In genomic region chr4:96974295-96974694, GRCh38 we compare ENCODE assay signal across 20 cellular contexts.
DNase-seq lines count a peak whose midpoint lies in the region; ATAC-seq and TF ChIP-seq lines count a peak whose summit lies in the region.
"Had no signal": no experiment of that assay in that cellular context is flagged by ENCODE, and none has a peak within 500 bp of the region (broad histone marks: within the 10 kb centered on the region; RNA-seq: fewer than 3 reads in every experiment).

No MANE protein-coding gene starts in this region.

- H3K9me3 ChIP-seq in SK-N-SH = no peaks in the 10 kb centered on the region
- no peaks in the 10 kb centered on the region for H3K9me3 ChIP-seq in OCI-LY7 (ENCODE audit: low read length)
- H3K9me3 ChIP-seq in stomach = no peaks in the 10 kb centered on the region
- H3K9me3 ChIP-seq: BE2C had no signal

- H3K4me3 ChIP-seq in SK-N-SH (ENCODE audit: low read depth in 2 of 2, low read length in 1 of 2) (no peak overlapping the region), OCI-LY7 (ENCODE audit: low read depth, low read length, poor library complexity, severe bottlenecking) (no peak overlapping the region), stomach (no peak overlapping the region)

- intact Hi-C loops in OCI-LY7 (cut with micrococcal nuclease; ENCODE audit: unreplicated experiment) = no loop called here
- intact Hi-C loops in stomach (cut with DNase I; ENCODE audit: low total_unique reads) = no loop called here

- H4K20me1 ChIP-seq in SK-N-SH (ENCODE audit: insufficient read depth) = no peaks in the 10 kb centered on the region
- no peaks in the 10 kb centered on the region for H4K20me1 ChIP-seq in OCI-LY7 (ENCODE audit: insufficient read depth, low read length)

- no peaks in the 10 kb centered on the region for H3K79me2 ChIP-seq in SK-N-SH (ENCODE audit: insufficient read depth)
- H3K79me2 ChIP-seq in OCI-LY7 (ENCODE audit: insufficient read depth, low read depth, low read length) = no peaks in the 10 kb centered on the region

- H3K4me2 ChIP-seq in SK-N-SH = no peak overlapping the region
- H3K4me2 ChIP-seq in OCI-LY7 (ENCODE audit: low read length) = no peak overlapping the region

- H3K9me2 ChIP-seq in SK-N-SH = no peaks in the 10 kb centered on the region
- no peaks in the 10 kb centered on the region for H3K9me2 ChIP-seq in OCI-LY7 (ENCODE audit: insufficient read depth, low read length)

- DNase-seq in SK-N-SH (no peak), OCI-LY7 (ENCODE audit: low spot score) (no peak), chondrocyte (ENCODE audit: low spot score) (no peak), stomach (no peak), LoVo (ENCODE audit: low spot score) (no peak)
- DNase-seq in stimulated activated CD4-positive, alpha-beta T cell treated with anti-CD3 and anti-CD28 coated beads, Interleukin-1b, Interleukin-23, amount 100 ng/mL, for 48 hours = no peak
- DNase-seq: ACHN, BE2C, Calu3, DMS153, DND-41, NCI-H1694, NCI-H2081, NCI-H2171, NCI-H226, NCI-H510A, NCI-H69 had no signal

- H3K4me1 Mint-ChIP-seq in chondrocyte (ENCODE audit: low read depth) = no peaks in the 10 kb centered on the region

- CTCF ChIA-PET in SK-N-SH (lab: Yijun Ruan, JAX) = no interaction called here
- CTCF ChIA-PET in OCI-LY7 (lab: Charles Lee; ENCODE audit: unreplicated experiment) = no interaction called here

- H3K36me3 ChIP-seq in SK-N-SH (replicated peaks in 1 of 2; ENCODE audit: control insufficient read depth in 1 of 2, insufficient read depth in 2 of 2, low read length in 1 of 2) = no peaks in the 10 kb centered on the region
- no peaks in the 10 kb centered on the region for H3K36me3 ChIP-seq in OCI-LY7 (ENCODE audit: insufficient read depth, low read length)
- no peaks in the 10 kb centered on the region for H3K36me3 ChIP-seq in stomach
- H3K36me3 ChIP-seq: BE2C had no signal

- TF ChIP-seq RAD21 in SK-N-SH (IDR thresholded peaks at IDR 0.05; ENCODE audit: low read length) = no peak

- POLR2A ChIA-PET in SK-N-SH (lab: Yijun Ruan, JAX) (no interaction called here), OCI-LY7 (lab: Charles Lee) (no interaction called here)

- H3K27me3 ChIP-seq in SK-N-SH (ENCODE audit: insufficient read depth) (no peaks in the 10 kb centered on the region), stomach (no peaks in the 10 kb centered on the region)
- H3K27me3 ChIP-seq: BE2C had no signal

- H3K27ac ChIP-seq in SK-N-SH (ENCODE audit: low read depth in 2 of 2, low read length in 1 of 2) = no peak overlapping the region
- no peak overlapping the region for H3K27ac ChIP-seq in OCI-LY7 (ENCODE audit: low read depth, low read length, poor library complexity, severe bottlenecking)
- no peak overlapping the region for H3K27ac ChIP-seq in stomach
- H3K27ac ChIP-seq: 22Rv1, HL-60 had no signal

- 45% methylated on average over 2 of the region's 2 CpGs for WGBS in SK-N-SH (ENCODE audit: low lambda C conversion rate)
- 50 to 66% (median 60%) methylated on average over 2 of the region's 2 CpGs for WGBS in stomach, 5 donors

- H3K27ac Mint-ChIP-seq in chondrocyte (ENCODE audit: unreplicated experiment) = no peak overlapping the region

- no peak for ATAC-seq in SK-N-SH treated with all-trans-retinoic acid at 6 μM for 48 hours

- H3K4me3 Mint-ChIP-seq in chondrocyte (ENCODE audit: unreplicated experiment) = no peak overlapping the region

- H3K4me1 ChIP-seq in SK-N-SH (ENCODE audit: control insufficient read depth in 1 of 2, insufficient read depth in 2 of 2, low read depth in 1 of 2, low read length in 1 of 2) (no peaks in the 10 kb centered on the region; a peak in 1 of 4 replicates), OCI-LY7 (ENCODE audit: insufficient read depth, low read length, poor library complexity, severe bottlenecking) (no peaks in the 10 kb centered on the region), stomach (no peaks in the 10 kb centered on the region)

- H3K36me3 Mint-ChIP-seq in chondrocyte (ENCODE audit: low read depth) = no peaks in the 10 kb centered on the region

- TF ChIP-seq POLR2A in stomach (IDR thresholded peaks at IDR 0.05) = no peak

- BruUV-seq in OCI-LY7 (replicated peaks; lab: Mats Ljungman, UMichigan) = no TSS peak

- no peak for TF ChIP-seq EP300 in SK-N-SH (IDR thresholded peaks at IDR 0.05; ENCODE audit: borderline replicate concordance in 1 of 2, low read depth in 1 of 2, low read length in 1 of 2)
- no peak for TF ChIP-seq EP300 in stomach (IDR thresholded peaks at IDR 0.05)

- H3F3A ChIP-seq in SK-N-SH (replicated peaks; ENCODE audit: insufficient read depth) = no peaks in the 10 kb centered on the region

- H3K27me3 Mint-ChIP-seq in chondrocyte (ENCODE audit: low read depth) = no peaks in the 10 kb centered on the region

- no peak overlapping the region for H2AFZ ChIP-seq in SK-N-SH (ENCODE audit: low read depth)
- H2AFZ ChIP-seq in OCI-LY7 (ENCODE audit: low read length) = no peak overlapping the region

- H3K9me3 Mint-ChIP-seq in chondrocyte (ENCODE audit: low read depth) = no peaks in the 10 kb centered on the region

- no peak overlapping the region for H3K9ac ChIP-seq in SK-N-SH

- peak; percentile 30; the same call in 1 of the 2 replicates for TF ChIP-seq CTCF in SK-N-SH (IDR thresholded peaks at IDR 0.05)
- peak; percentile 24; the same call in 1 of the 2 replicates for TF ChIP-seq CTCF in OCI-LY7 (conservative IDR thresholded peaks at IDR 0.05; ENCODE audit: low read length)
- TF ChIP-seq CTCF in chondrocyte (IDR thresholded peaks at IDR 0.05) = peak; percentile 62
- TF ChIP-seq CTCF in stomach (IDR thresholded peaks at IDR 0.05) = no peak

TF ChIP-seq in SK-N-SH, 30 proteins besides CTCF, POLR2A, EP300 and RAD21 (continues in another document):
- TF ChIP-seq RXRA (IDR thresholded peaks at IDR 0.05; ENCODE audit: borderline replicate concordance, low read depth) (no peak), FOXM1 (IDR thresholded peaks at IDR 0.05; ENCODE audit: low read depth) (no peak), RFX5 (IDR thresholded peaks at IDR 0.05; ENCODE audit: low read length) (no peak), POLR2AphosphoS5 (IDR thresholded peaks at IDR 0.05; ENCODE audit: low read depth, low read length) (no peak), RCOR1 (IDR thresholded peaks at IDR 0.05; ENCODE audit: low read length) (no peak), TEAD4 (IDR thresholded peaks at IDR 0.05; ENCODE audit: borderline replicate concordance, insufficient read depth) (no peak), ELF1 (IDR thresholded peaks at IDR 0.05) (no peak), MEF2A (IDR thresholded peaks at IDR 0.05; ENCODE audit: borderline replicate concordance, low read depth) (no peak), FOXJ3 (CRISPR knock-in tag; IDR thresholded peaks at IDR 0.05) (no peak), YY1 (IDR thresholded peaks at IDR 0.05; ENCODE audit: low read depth) (no peak), TAF1 (IDR thresholded peaks at IDR 0.05; ENCODE audit: borderline replicate concordance, low read depth, low read length) (no peak), NFIC (IDR thresholded peaks at IDR 0.05; ENCODE audit: borderline replicate concordance) (no peak)
- TF ChIP-seq, protein P1, sequence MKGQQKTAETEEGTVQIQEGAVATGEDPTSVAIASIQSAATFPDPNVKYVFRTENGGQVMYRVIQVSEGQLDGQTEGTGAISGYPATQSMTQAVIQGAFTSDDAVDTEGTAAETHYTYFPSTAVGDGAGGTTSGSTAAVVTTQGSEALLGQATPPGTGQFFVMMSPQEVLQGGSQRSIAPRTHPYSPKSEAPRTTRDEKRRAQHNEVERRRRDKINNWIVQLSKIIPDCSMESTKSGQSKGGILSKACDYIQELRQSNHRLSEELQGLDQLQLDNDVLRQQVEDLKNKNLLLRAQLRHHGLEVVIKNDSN (IDR thresholded peaks at IDR 0.05; ENCODE audit: borderline replicate concordance, low read depth) = no peak

TF ChIP-seq in SK-N-SH treated with all-trans-retinoic acid at 6 μM for 48 hours, 23 proteins besides CTCF, POLR2A, EP300 and RAD21:
- TF ChIP-seq ISL1 (CRISPR knock-in tag; IDR thresholded peaks at IDR 0.05) (no peak), GLIS3 (CRISPR knock-in tag; IDR thresholded peaks at IDR 0.05) (no peak)
- TF ChIP-seq, protein P2, sequence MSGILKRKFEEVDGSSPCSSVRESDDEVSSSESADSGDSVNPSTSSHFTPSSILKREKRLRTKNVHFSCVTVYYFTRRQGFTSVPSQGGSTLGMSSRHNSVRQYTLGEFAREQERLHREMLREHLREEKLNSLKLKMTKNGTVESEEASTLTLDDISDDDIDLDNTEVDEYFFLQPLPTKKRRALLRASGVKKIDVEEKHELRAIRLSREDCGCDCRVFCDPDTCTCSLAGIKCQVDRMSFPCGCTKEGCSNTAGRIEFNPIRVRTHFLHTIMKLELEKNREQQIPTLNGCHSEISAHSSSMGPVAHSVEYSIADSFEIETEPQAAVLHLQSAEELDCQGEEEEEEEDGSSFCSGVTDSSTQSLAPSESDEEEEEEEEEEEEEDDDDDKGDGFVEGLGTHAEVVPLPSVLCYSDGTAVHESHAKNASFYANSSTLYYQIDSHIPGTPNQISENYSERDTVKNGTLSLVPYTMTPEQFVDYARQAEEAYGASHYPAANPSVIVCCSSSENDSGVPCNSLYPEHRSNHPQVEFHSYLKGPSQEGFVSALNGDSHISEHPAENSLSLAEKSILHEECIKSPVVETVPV (CRISPR knock-in tag; IDR thresholded peaks at IDR 0.05) = no peak
- TF ChIP-seq, protein P3, sequence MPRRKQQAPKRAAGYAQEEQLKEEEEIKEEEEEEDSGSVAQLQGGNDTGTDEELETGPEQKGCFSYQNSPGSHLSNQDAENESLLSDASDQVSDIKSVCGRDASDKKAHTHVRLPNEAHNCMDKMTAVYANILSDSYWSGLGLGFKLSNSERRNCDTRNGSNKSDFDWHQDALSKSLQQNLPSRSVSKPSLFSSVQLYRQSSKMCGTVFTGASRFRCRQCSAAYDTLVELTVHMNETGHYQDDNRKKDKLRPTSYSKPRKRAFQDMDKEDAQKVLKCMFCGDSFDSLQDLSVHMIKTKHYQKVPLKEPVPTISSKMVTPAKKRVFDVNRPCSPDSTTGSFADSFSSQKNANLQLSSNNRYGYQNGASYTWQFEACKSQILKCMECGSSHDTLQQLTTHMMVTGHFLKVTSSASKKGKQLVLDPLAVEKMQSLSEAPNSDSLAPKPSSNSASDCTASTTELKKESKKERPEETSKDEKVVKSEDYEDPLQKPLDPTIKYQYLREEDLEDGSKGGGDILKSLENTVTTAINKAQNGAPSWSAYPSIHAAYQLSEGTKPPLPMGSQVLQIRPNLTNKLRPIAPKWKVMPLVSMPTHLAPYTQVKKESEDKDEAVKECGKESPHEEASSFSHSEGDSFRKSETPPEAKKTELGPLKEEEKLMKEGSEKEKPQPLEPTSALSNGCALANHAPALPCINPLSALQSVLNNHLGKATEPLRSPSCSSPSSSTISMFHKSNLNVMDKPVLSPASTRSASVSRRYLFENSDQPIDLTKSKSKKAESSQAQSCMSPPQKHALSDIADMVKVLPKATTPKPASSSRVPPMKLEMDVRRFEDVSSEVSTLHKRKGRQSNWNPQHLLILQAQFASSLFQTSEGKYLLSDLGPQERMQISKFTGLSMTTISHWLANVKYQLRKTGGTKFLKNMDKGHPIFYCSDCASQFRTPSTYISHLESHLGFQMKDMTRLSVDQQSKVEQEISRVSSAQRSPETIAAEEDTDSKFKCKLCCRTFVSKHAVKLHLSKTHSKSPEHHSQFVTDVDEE (CRISPR knock-in tag; IDR thresholded peaks at IDR 0.05) = no peak

Comparison
In these comparisons a context has a peak if more than half of its experiments do, and no peak if none do; other contexts are left out.
1. CTCF ChIP-seq: peak in SK-N-SH (single experiment), OCI-LY7 (single experiment) and chondrocyte (single experiment); none in stomach (0 of 7).